ENCODE assay signal across 11 cellular contexts in genomic region chr7:148856891-148857290, GRCh38. TPM values are rescaled to one million over a fixed set of nuclear protein-coding genes. Genes with fewer than 3 reads are reported as not detected.
DNase-seq lines count a peak whose midpoint lies in the region; ATAC-seq and TF ChIP-seq lines count a peak whose summit lies in the region.
"Had no signal": no experiment of that assay in that cellular context is flagged by ENCODE, and none has a peak within 500 bp of the region (broad histone marks: within the 10 kb centered on the region; RNA-seq: fewer than 3 reads in every experiment).

No MANE protein-coding gene starts in this region.

- no peak overlapping the region for H3K4me3 Mint-ChIP-seq in CD4-positive, CD25-positive, alpha-beta regulatory T cell
- no peak overlapping the region for H3K4me3 Mint-ChIP-seq in Caco-2 (ENCODE audit: unreplicated experiment)

- no peaks in the 10 kb centered on the region for H3K9me3 Mint-ChIP-seq in CD4-positive, CD25-positive, alpha-beta regulatory T cell
- no peaks in the 10 kb centered on the region for H3K9me3 Mint-ChIP-seq in Caco-2 (ENCODE audit: unreplicated experiment)

- intact Hi-C loops in Caco-2 (cut with micrococcal nuclease; ENCODE audit: unreplicated experiment), result loop anchor here (1.0 to 5.0 kb wide), 4 partner anchors 8 to 105 kb away; partner anchors contain the start of gene EZH2

- no peaks in the 10 kb centered on the region for H3K27me3 ChIP-seq in CD4-positive, CD25-positive, alpha-beta regulatory T cell (ENCODE audit: control insufficient read depth, insufficient read depth, low read length)
- no peaks in the 10 kb centered on the region for H3K27me3 ChIP-seq in Caco-2 (replicated peaks; ENCODE audit: control insufficient read depth, insufficient read depth, low read length)

- H3K36me3 ChIP-seq in CD4-positive, CD25-positive, alpha-beta regulatory T cell (ENCODE audit: control insufficient read depth, insufficient read depth, low read length), result no peaks in the 10 kb centered on the region
- H3K36me3 ChIP-seq in Caco-2 (ENCODE audit: control insufficient read depth, insufficient read depth, low read length), result no peaks in the 10 kb centered on the region

- H3K4me3 ChIP-seq in CD4-positive, CD25-positive, alpha-beta regulatory T cell (ENCODE audit: low read depth, low read length), result peak overlapping the region; percentile 14
- no peak overlapping the region for H3K4me3 ChIP-seq in NB4 (ENCODE audit: low read depth, low read length)
- H3K4me3 ChIP-seq in Caco-2 (ENCODE audit: low read depth, low read length), result no peak overlapping the region

- peaks cover 17% of the 10 kb centered on the region for H3K4me1 ChIP-seq in CD4-positive, CD25-positive, alpha-beta regulatory T cell (ENCODE audit: control insufficient read depth, insufficient read depth, low read length, poor library complexity, severe bottlenecking)
- no peaks in the 10 kb centered on the region; the same call in 1 of the 2 replicates for H3K4me1 ChIP-seq in Caco-2

- H3K27ac Mint-ChIP-seq in CD4-positive, CD25-positive, alpha-beta regulatory T cell, result peak overlapping the region in 1 of 3 donors; percentile 59
- H3K27ac Mint-ChIP-seq in Caco-2 (ENCODE audit: unreplicated experiment), result no peak overlapping the region

- POLR2A ChIA-PET in Caco-2 (lab: Charles Lee), result no interaction called here

- CTCF ChIA-PET in Caco-2 (lab: Charles Lee), result interaction anchor here (0.6 to 1.7 kb wide), 2 partner anchors 85 to 280 kb away, joined by 3 to 10 read pairs; no protein-coding TSS in a partner anchor

- no peak for TF ChIP-seq POLR2A in NB4 (IDR thresholded peaks at IDR 0.05; ENCODE audit: extremely low read depth, insufficient read length)

- H3K4me1 Mint-ChIP-seq in CD4-positive, CD25-positive, alpha-beta regulatory T cell, result peaks cover 25 to 41% (median 33%) of the 10 kb centered on the region in 4 donors
- H3K4me1 Mint-ChIP-seq in Caco-2 (ENCODE audit: low read depth, unreplicated experiment), result peaks cover 9% of the 10 kb centered on the region

- DNase-seq in CD4-positive, CD25-positive, alpha-beta regulatory T cell, result no peak
- peak; percentile 66 for DNase-seq in NB4 (ENCODE audit: low read depth)
- DNase-seq in dermis blood vessel endothelial cell, result peak; percentile 13
- no peak for DNase-seq in Caco-2
- no peak for DNase-seq in epidermal melanocyte (ENCODE audit: insufficient read length, low spot score)
- no peak for DNase-seq in medulla oblongata (ENCODE audit: extremely low spot score)
- no peak for DNase-seq in cerebellar cortex (ENCODE audit: low spot score)
- DNase-seq: midbrain, NCI-H1417 treated with DMSO at 0.1 percent for 48 hours had no signal

- no peak for TF ChIP-seq CTCF in NB4 (IDR thresholded peaks at IDR 0.05; ENCODE audit: low read depth, low read length)
- no peak for TF ChIP-seq CTCF in Caco-2 (IDR thresholded peaks at IDR 0.05; ENCODE audit: insufficient read depth in 1 of 2, low read depth in 1 of 2, low read length in 1 of 2, severe bottlenecking in 1 of 2, unreplicated experiment in 1 of 2)

- no peaks in the 10 kb centered on the region for H3K27me3 Mint-ChIP-seq in CD4-positive, CD25-positive, alpha-beta regulatory T cell
- H3K27me3 Mint-ChIP-seq in Caco-2 (ENCODE audit: insufficient read depth, unreplicated experiment), result no peaks in the 10 kb centered on the region

- no peak overlapping the region for H3K27ac ChIP-seq in CD4-positive, CD25-positive, alpha-beta regulatory T cell (ENCODE audit: insufficient read depth, low read length, poor library complexity, severe bottlenecking)
- H3K27ac ChIP-seq: C4-2B had no signal

- no peaks in the 10 kb centered on the region for H3K9me3 ChIP-seq in CD4-positive, CD25-positive, alpha-beta regulatory T cell (ENCODE audit: control insufficient read depth in 2 of 2, low read length in 2 of 2)
- H3K9me3 ChIP-seq in Caco-2, result no peaks in the 10 kb centered on the region

- BruUV-seq in Caco-2 (replicated peaks; lab: Mats Ljungman, UMichigan), result no TSS peak

- H3K36me3 Mint-ChIP-seq in CD4-positive, CD25-positive, alpha-beta regulatory T cell, result no peaks in the 10 kb centered on the region
- peaks cover 5% of the 10 kb centered on the region for H3K36me3 Mint-ChIP-seq in Caco-2 (ENCODE audit: insufficient read depth, unreplicated experiment)

- no peak for ATAC-seq in CD4-positive, CD25-positive, alpha-beta regulatory T cell (ENCODE audit: low read depth in 2 of 2)
- ATAC-seq in GM18909 (IDR thresholded peaks at IDR 0.05; ENCODE audit: poor library complexity, unreplicated experiment), result peak; percentile 49

RNA-seq across cellular contexts. Expression of gene EZH2, which starts 27.2 kb away (rescaled TPM):
- 78.6 TPM for total RNA-seq in CD4-positive, CD25-positive, alpha-beta regulatory T cell
- polyA plus RNA-seq in CD4-positive, CD25-positive, alpha-beta regulatory T cell, result 10 to 100 TPM in 2 of 4 donors, 1 to 10 TPM in 2; 7.5 to 12.2 (median 9.7) TPM
- 14.0 and 18.1 TPM in 2 replicates for total RNA-seq in dermis blood vessel endothelial cell
- total RNA-seq in Caco-2 (2022), result 55.7 and 63.7 TPM in 2 replicates

Comparison
In these comparisons a context has a peak if more than half of its experiments do, and no peak if none do; other contexts are left out.
1. DNase-seq: peak in NB4 (single experiment) and dermis blood vessel endothelial cell (single experiment); none in CD4-positive, CD25-positive, alpha-beta regulatory T cell (0 of 3), Caco-2 (0 of 2), epidermal melanocyte (single experiment), medulla oblongata (single experiment) and cerebellar cortex (single experiment).